ENCODE assay signal across 1 cellular context in genomic region chr16:85113168-85113733, GRCh38.
TF ChIP-seq lines count a peak whose summit lies in the region.

No MANE protein-coding gene starts in this region.

TF ChIP-seq in HepG2, 621 proteins besides CTCF, POLR2A, EP300 and RAD21 (continued from another document):
- no peak for TF ChIP-seq ZNF367 (CRISPR knock-in tag; IDR thresholded peaks at IDR 0.05; ENCODE audit: borderline replicate concordance)
- TF ChIP-seq, protein P1, sequence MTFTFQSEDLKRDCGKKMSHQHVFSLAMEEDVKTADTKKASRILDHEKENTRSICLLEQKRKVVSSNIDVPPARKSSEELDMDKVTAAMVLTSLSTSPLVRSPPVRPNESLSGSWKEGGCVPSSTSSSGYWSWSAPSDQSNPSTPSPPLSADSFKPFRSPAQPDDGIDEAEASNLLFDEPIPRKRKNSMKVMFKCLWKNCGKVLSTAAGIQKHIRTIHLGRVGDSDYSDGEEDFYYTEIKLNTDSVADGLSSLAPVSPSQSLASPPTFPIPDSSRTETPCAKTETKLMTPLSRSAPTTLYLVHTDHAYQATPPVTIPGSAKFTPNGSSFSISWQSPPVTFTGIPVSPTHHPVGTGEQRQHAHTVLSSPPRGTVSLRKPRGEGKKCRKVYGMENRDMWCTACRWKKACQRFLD (CRISPR knock-in tag; IDR thresholded peaks at IDR 0.05; ENCODE audit: borderline replicate concordance), result no peak
- TF ChIP-seq, protein P2, sequence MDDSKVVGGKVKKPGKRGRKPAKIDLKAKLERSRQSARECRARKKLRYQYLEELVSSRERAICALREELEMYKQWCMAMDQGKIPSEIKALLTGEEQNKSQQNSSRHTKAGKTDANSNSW (CRISPR knock-in tag; IDR thresholded peaks at IDR 0.05; ENCODE audit: borderline replicate concordance), result no peak
- TF ChIP-seq CHD2 (IDR thresholded peaks at IDR 0.05; ENCODE audit: low read depth, low read length), result no peak
- TF ChIP-seq ZNF674 (CRISPR knock-in tag; IDR thresholded peaks at IDR 0.05; ENCODE audit: low read depth), result no peak
